ENCODE assay signal across 10 cellular contexts in genomic region chr10:11573497-11573896, GRCh38. TPM values are rescaled to one million over a fixed set of nuclear protein-coding genes. Genes with fewer than 3 reads are reported as not detected.
A peak's percentile ranks its signal among the peaks of the same experiment; 100 is the strongest.
DNase-seq lines count a peak whose midpoint lies in the region; TF ChIP-seq lines count a peak whose summit lies in the region.
"Had no signal": no experiment of that assay in that cellular context is flagged by ENCODE, and none has a peak within 500 bp of the region (broad histone marks: within the 10 kb centered on the region; RNA-seq: fewer than 3 reads in every experiment).

No MANE protein-coding gene starts in this region.

- H4K20me1 ChIP-seq in OCI-LY7 (ENCODE audit: insufficient read depth, low read length): peaks cover 30% of the 10 kb centered on the region

- no peaks in the 10 kb centered on the region for H3K27me3 Mint-ChIP-seq in HFFc6 (ENCODE audit: insufficient read depth)
- no peaks in the 10 kb centered on the region for H3K27me3 Mint-ChIP-seq in activated naive CD4-positive, alpha-beta T cell treated with anti-CD3 and anti-CD28 coated beads, Interleukin-2, amount 10 ng/mL, durations not matched to agents 7 days and 5 days

- no peak overlapping the region for H2AFZ ChIP-seq in OCI-LY7 (ENCODE audit: low read length)

- peaks cover 51% of the 10 kb centered on the region for H3K4me1 ChIP-seq in OCI-LY7 (ENCODE audit: insufficient read depth, low read length, poor library complexity, severe bottlenecking)

- peak overlapping the region; percentile 21 for H3K4me3 ChIP-seq in OCI-LY7 (ENCODE audit: low read depth, low read length, poor library complexity, severe bottlenecking)
- H3K4me3 ChIP-seq: left ventricle myocardium inferior had no signal

- H3K79me2 ChIP-seq in OCI-LY7 (ENCODE audit: insufficient read depth, low read depth, low read length): peaks cover 100% of the 10 kb centered on the region

- H3K4me2 ChIP-seq in OCI-LY7 (ENCODE audit: low read length): peak overlapping the region; percentile 67

- no peaks in the 10 kb centered on the region for H3K9me3 Mint-ChIP-seq in HFFc6
- no peaks in the 10 kb centered on the region for H3K9me3 Mint-ChIP-seq in activated naive CD4-positive, alpha-beta T cell treated with anti-CD3 and anti-CD28 coated beads, Interleukin-2, amount 10 ng/mL, durations not matched to agents 7 days and 5 days

- no peak overlapping the region for H3K4me3 Mint-ChIP-seq in HFFc6
- no peak overlapping the region for H3K4me3 Mint-ChIP-seq in activated naive CD4-positive, alpha-beta T cell treated with anti-CD3 and anti-CD28 coated beads, Interleukin-2, amount 10 ng/mL, durations not matched to agents 7 days and 5 days

- POLR2A ChIA-PET in OCI-LY7 (lab: Charles Lee): interaction anchor here (0.7 to 2.6 kb wide), 10 partner anchors 9 to 97 kb away, joined by 3 to 21 read pairs (median 6); no protein-coding TSS in a partner anchor

- H3K9me3 ChIP-seq in OCI-LY7 (ENCODE audit: low read length): no peaks in the 10 kb centered on the region

- CTCF ChIA-PET in OCI-LY7 (lab: Charles Lee; ENCODE audit: unreplicated experiment): interaction anchor here (0.6 kb wide), 1 partner anchor 108 kb away, joined by 4 read pairs; no protein-coding TSS in a partner anchor
- CTCF ChIA-PET in activated naive CD4-positive, alpha-beta T cell treated with anti-CD3 and anti-CD28 coated beads, Interleukin-2, amount 10 ng/mL, durations not matched to agents 7 days and 5 days (lab: Charles Lee): no interaction called here

- H3K9me2 ChIP-seq in OCI-LY7 (ENCODE audit: insufficient read depth, low read length): no peaks in the 10 kb centered on the region

- DNase-seq in GM03348 (ENCODE audit: low spot score) (peak; percentile 35), HFFc6 (peak; percentile 12), OCI-LY7 (ENCODE audit: low spot score) (peak; percentile 67), medulla oblongata (ENCODE audit: extremely low spot score) (peak; percentile 62), NCI-H1092 (lab: John Stamatoyannopoulos, UW) (no peak), NCI-H2029 (lab: John Stamatoyannopoulos, UW) (no peak)
- no peak for DNase-seq in effector CD8-positive, alpha-beta T cell (lab: John Stamatoyannopoulos, UW)
- DNase-seq in activated naive CD4-positive, alpha-beta T cell treated with anti-CD3 and anti-CD28 coated beads, Interleukin-2, amount 10 ng/mL, durations not matched to agents 7 days and 5 days: no peak
- DNase-seq: activated naive CD4-positive, alpha-beta T cell; left ventricle myocardium inferior had no signal

- no TSS peak for BruUV-seq in OCI-LY7 (replicated peaks; lab: Mats Ljungman, UMichigan)

- no peak overlapping the region for H3K27ac Mint-ChIP-seq in HFFc6
- no peak overlapping the region for H3K27ac Mint-ChIP-seq in activated naive CD4-positive, alpha-beta T cell treated with anti-CD3 and anti-CD28 coated beads, Interleukin-2, amount 10 ng/mL, durations not matched to agents 7 days and 5 days

- H3K36me3 ChIP-seq in OCI-LY7 (ENCODE audit: insufficient read depth, low read length): peaks cover 28% of the 10 kb centered on the region
- H3K36me3 ChIP-seq: left ventricle myocardium inferior had no signal

- H3K27ac ChIP-seq in OCI-LY7 (ENCODE audit: low read depth, low read length, poor library complexity, severe bottlenecking): peak overlapping the region; percentile 55
- H3K27ac ChIP-seq: left ventricle myocardium inferior had no signal

- peaks cover 12% of the 10 kb centered on the region for H3K4me1 Mint-ChIP-seq in HFFc6 (ENCODE audit: low read depth)
- no peaks in the 10 kb centered on the region for H3K4me1 Mint-ChIP-seq in activated naive CD4-positive, alpha-beta T cell treated with anti-CD3 and anti-CD28 coated beads, Interleukin-2, amount 10 ng/mL, durations not matched to agents 7 days and 5 days

- intact Hi-C loops in OCI-LY7 (cut with micrococcal nuclease; ENCODE audit: unreplicated experiment): loop anchor here (5.0 kb wide), 1 partner anchor 41 kb away; no protein-coding TSS in a partner anchor

- no peaks in the 10 kb centered on the region for H3K36me3 Mint-ChIP-seq in HFFc6 (ENCODE audit: low read depth)
- no peaks in the 10 kb centered on the region for H3K36me3 Mint-ChIP-seq in activated naive CD4-positive, alpha-beta T cell treated with anti-CD3 and anti-CD28 coated beads, Interleukin-2, amount 10 ng/mL, durations not matched to agents 7 days and 5 days

- TF ChIP-seq CTCF in HFFc6 (IDR thresholded peaks at IDR 0.05): no peak
- TF ChIP-seq CTCF in OCI-LY7 (conservative IDR thresholded peaks at IDR 0.05; ENCODE audit: low read length): no peak

RNA-seq across cellular contexts. Expression of gene USP6NL, which starts 38.0 kb away (rescaled TPM):
- 10 to 100 TPM in 5 of 6 experiments, 1 to 10 TPM in 1; 9.8 to 13.3 (median 11.8) TPM for total RNA-seq in HFFc6 (2021; fragmentation: NEBNext Ultra II Directional; extraction: Animal tissue kit (Norgen Biotek cat#: 25700))
- 33.7 and 41.7 TPM in 2 replicates for total RNA-seq in OCI-LY7 (2014; rRNA removed; shearing (Covaris generic))
- total RNA-seq in OCI-LY7 (2022): 59.7 and 62.0 TPM in 2 replicates

Comparison
In these comparisons a context has a peak if more than half of its experiments do, and no peak if none do; other contexts are left out.
1. DNase-seq: peak in GM03348 (single experiment), HFFc6 (single experiment), OCI-LY7 (single experiment) and medulla oblongata (single experiment); none in NCI-H1092 (single experiment), effector CD8-positive, alpha-beta T cell (single experiment), activated naive CD4-positive, alpha-beta T cell treated with anti-CD3 and anti-CD28 coated beads, Interleukin-2, amount 10 ng/mL, durations not matched to agents 7 days and 5 days (single experiment) and NCI-H2029 (single experiment).